ENCODE assay signal across 9 cellular contexts in the genomic region with DNA sequence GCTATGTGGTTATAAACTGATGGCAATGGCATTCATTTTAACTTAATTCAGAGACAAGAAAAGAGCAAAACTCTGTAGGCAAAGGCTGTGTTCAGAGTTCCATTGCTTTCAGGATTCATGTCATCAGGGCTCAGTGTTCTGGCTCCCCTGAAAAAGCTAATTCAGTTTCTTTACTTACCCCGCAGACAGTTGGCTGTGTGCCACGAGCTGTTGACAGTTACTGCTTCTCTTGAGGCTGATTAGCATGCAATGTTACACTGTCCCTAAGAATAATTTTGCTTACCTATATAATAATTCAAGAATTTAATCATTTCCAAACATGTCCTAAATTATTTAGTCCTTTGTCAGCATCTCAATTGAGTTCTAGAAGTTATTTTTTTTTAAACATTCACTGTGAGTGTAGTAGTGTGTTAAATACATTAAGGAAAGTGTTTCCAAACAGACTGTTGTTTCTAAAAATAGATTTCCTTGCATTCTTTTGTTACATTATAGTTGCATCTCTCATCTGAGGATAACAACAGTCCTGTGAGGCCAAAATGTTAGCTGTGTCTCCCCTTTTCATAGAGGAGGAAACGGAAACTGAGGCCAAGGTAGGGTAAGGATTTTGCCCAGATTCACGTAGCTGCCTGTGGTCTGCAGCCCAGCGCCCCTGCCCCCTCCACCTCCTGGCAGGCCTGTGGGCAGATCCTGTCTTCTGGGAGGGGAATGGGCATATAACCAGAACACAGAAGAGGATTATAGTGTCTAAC.
DNase-seq lines count a peak whose midpoint lies in the region; ATAC-seq and TF ChIP-seq lines count a peak whose summit lies in the region.
"Had no signal": no experiment of that assay in that cellular context is flagged by ENCODE, and none has a peak within 500 bp of the region (broad histone marks: within the 10 kb centered on the region; RNA-seq: fewer than 3 reads in every experiment).

No MANE protein-coding gene starts in this region.

- H3K4ac ChIP-seq in mesenchymal stem cell (ENCODE audit: low read depth in 1 of 2, low read length in 2 of 2), result peak overlapping the region in 1 of 2 experiments; percentile 24

- H3K4me2 ChIP-seq in DND-41 (ENCODE audit: insufficient read depth, low read length) (peak overlapping the region; percentile 69), mesenchymal stem cell (ENCODE audit: low read length, poor library complexity, severe bottlenecking) (no peak overlapping the region), Karpas-422 (ENCODE audit: low read depth, low read length, poor library complexity, severe bottlenecking) (no peak overlapping the region)

- 0 out of 2 replicates have a peak, but pooled peaks cover 6% of the 10 kb centered on the region for H3K36me3 ChIP-seq in DND-41 (ENCODE audit: insufficient read depth, low read length)
- H3K36me3 ChIP-seq in mesenchymal stem cell (ENCODE audit: control insufficient read depth in 1 of 2, insufficient read depth in 2 of 2, low read depth in 1 of 2, low read length in 2 of 2), result no peaks in the 10 kb centered on the region
- no peaks in the 10 kb centered on the region for H3K36me3 ChIP-seq in Karpas-422 (ENCODE audit: insufficient read depth, low read length)

- no peak overlapping the region for H2BK5ac ChIP-seq in mesenchymal stem cell (ENCODE audit: low read depth, low read length, poor library complexity, severe bottlenecking)

- no peak overlapping the region for H2AFZ ChIP-seq in DND-41 (ENCODE audit: low read depth, low read length)
- no peak overlapping the region for H2AFZ ChIP-seq in mesenchymal stem cell (ENCODE audit: low read depth, low read length)
- H2AFZ ChIP-seq in Karpas-422 (ENCODE audit: low read length), result no peak overlapping the region

- H4K91ac ChIP-seq in mesenchymal stem cell (ENCODE audit: low read length), result no peak overlapping the region

- H2AK5ac ChIP-seq in mesenchymal stem cell (ENCODE audit: low read length, severe bottlenecking), result no peak overlapping the region

- H4K20me1 ChIP-seq in DND-41 (ENCODE audit: insufficient read depth, low read length) (peaks cover 34% of the 10 kb centered on the region), Karpas-422 (ENCODE audit: insufficient read depth, low read depth, low read length) (no peaks in the 10 kb centered on the region)

- peak overlapping the region; percentile 27 for H4K8ac ChIP-seq in mesenchymal stem cell (ENCODE audit: low read length)

- no peak overlapping the region for H3K23ac ChIP-seq in mesenchymal stem cell (ENCODE audit: low read length in 2 of 2)

- H3K9me2 ChIP-seq in Karpas-422 (replicated peaks; ENCODE audit: insufficient read depth, low read length), result no peaks in the 10 kb centered on the region

- no peaks in the 10 kb centered on the region for H3K79me1 ChIP-seq in mesenchymal stem cell (replicated peaks; ENCODE audit: low read length, poor library complexity, severe bottlenecking)

- H3K79me2 ChIP-seq in DND-41 (ENCODE audit: insufficient read depth, low read length) (peaks cover 98% of the 10 kb centered on the region), Karpas-422 (ENCODE audit: low read length) (no peaks in the 10 kb centered on the region)

- H3K9me3 ChIP-seq in DND-41 (ENCODE audit: insufficient read depth, low read length, severe bottlenecking) (no peaks in the 10 kb centered on the region), mesenchymal stem cell (ENCODE audit: control insufficient read depth, low read length) (no peaks in the 10 kb centered on the region), Karpas-422 (ENCODE audit: low read length) (no peaks in the 10 kb centered on the region)

- peak overlapping the region; percentile 50 for H3K9ac ChIP-seq in DND-41 (ENCODE audit: low read depth, low read length)
- H3K9ac ChIP-seq in mesenchymal stem cell (ENCODE audit: low read length), result no peak overlapping the region
- no peak overlapping the region for H3K9ac ChIP-seq in Karpas-422 (ENCODE audit: low read length)

- WGBS in mesenchymal stem cell, result 72% methylated on average over 5 of the region's 5 CpGs

- no peak overlapping the region for H2BK120ac ChIP-seq in mesenchymal stem cell (ENCODE audit: low read depth, low read length)

- TF ChIP-seq CTCF in DND-41 (IDR thresholded peaks at IDR 0.05; ENCODE audit: borderline replicate concordance, extremely low read depth, low read length, poor library complexity, severe bottlenecking), result no peak

- H3K27me3 ChIP-seq in DND-41 (ENCODE audit: insufficient read depth, low read length, poor library complexity) (no peaks in the 10 kb centered on the region), mesenchymal stem cell (ENCODE audit: control insufficient read depth in 1 of 2, insufficient read depth in 1 of 2, low read length in 2 of 2) (no peaks in the 10 kb centered on the region), Karpas-422 (ENCODE audit: low read length) (no peaks in the 10 kb centered on the region)

- DNase-seq in DND-41 (peak; percentile 86), NCI-H1694 (lab: John Stamatoyannopoulos, UW) (peak; percentile 27), amygdala (lab: John Stamatoyannopoulos, UW) (peak in 37 of 56 donors; percentile 8 to 79 (median 42)), mesenchymal stem cell (peak; percentile 78), HCEC 1CT (no peak), Karpas-422 (no peak)
- DNase-seq: activated CD4-positive, alpha-beta T cell treated with anti-CD3 and anti-CD28 coated beads, Interleukin-2, amount 10 ng/mL, durations not matched to agents 7 days and 5 days had no signal

- H3K4me3 ChIP-seq in DND-41 (ENCODE audit: low read depth in 1 of 2, low read length in 2 of 2), result peak overlapping the region in 1 of 2 experiments; percentile 50; a peak in 2 of 4 replicates
- no peak overlapping the region for H3K4me3 ChIP-seq in mesenchymal stem cell (ENCODE audit: insufficient read depth in 1 of 2, low read depth in 1 of 2, low read length in 2 of 2)
- H3K4me3 ChIP-seq in Karpas-422 (ENCODE audit: low read length), result no peak overlapping the region

- ATAC-seq in DND-41 (ENCODE audit: insufficient read depth, low read depth) (peak; percentile 72), GM21526 (IDR thresholded peaks at IDR 0.05; ENCODE audit: low FRiP score, unreplicated experiment) (no peak), HG03439 (IDR thresholded peaks at IDR 0.05; ENCODE audit: unreplicated experiment) (no peak)

- H3K27ac ChIP-seq in DND-41 (ENCODE audit: low read length), result peak overlapping the region; percentile 94
- H3K27ac ChIP-seq in mesenchymal stem cell (ENCODE audit: low read length, poor library complexity, severe bottlenecking), result no peak overlapping the region
- no peak overlapping the region for H3K27ac ChIP-seq in Karpas-422 (ENCODE audit: low read length)

- peak overlapping the region; percentile 49 to 70 for H2BK12ac ChIP-seq in mesenchymal stem cell (ENCODE audit: low read length in 2 of 2)

- peak overlapping the region; percentile 28 to 71 for H3K18ac ChIP-seq in mesenchymal stem cell (ENCODE audit: low read depth in 1 of 2, low read length in 2 of 2)

- H2BK15ac ChIP-seq in mesenchymal stem cell (ENCODE audit: low read depth, poor library complexity, severe bottlenecking), result no peak overlapping the region

- peaks cover 100% of the 10 kb centered on the region for H3K4me1 ChIP-seq in DND-41 (ENCODE audit: insufficient read depth, low read length)
- H3K4me1 ChIP-seq in mesenchymal stem cell (ENCODE audit: control insufficient read depth, insufficient read depth, low read depth, low read length), result peaks cover 2% of the 10 kb centered on the region
- peaks cover 5% of the 10 kb centered on the region for H3K4me1 ChIP-seq in Karpas-422 (ENCODE audit: low read length)

- peak overlapping the region in 1 of 2 experiments; percentile 6 for H3K14ac ChIP-seq in mesenchymal stem cell (ENCODE audit: low read length in 2 of 2)

Comparison
In these comparisons a context has a peak if more than half of its experiments do, and no peak if none do; other contexts are left out.
1. DNase-seq: peak in DND-41 (single experiment), NCI-H1694 (single experiment), amygdala (37 of 56) and mesenchymal stem cell (single experiment); none in HCEC 1CT (single experiment) and Karpas-422 (single experiment).